1 cellular context compared by ENCODE assay signal in the genomic region with DNA sequence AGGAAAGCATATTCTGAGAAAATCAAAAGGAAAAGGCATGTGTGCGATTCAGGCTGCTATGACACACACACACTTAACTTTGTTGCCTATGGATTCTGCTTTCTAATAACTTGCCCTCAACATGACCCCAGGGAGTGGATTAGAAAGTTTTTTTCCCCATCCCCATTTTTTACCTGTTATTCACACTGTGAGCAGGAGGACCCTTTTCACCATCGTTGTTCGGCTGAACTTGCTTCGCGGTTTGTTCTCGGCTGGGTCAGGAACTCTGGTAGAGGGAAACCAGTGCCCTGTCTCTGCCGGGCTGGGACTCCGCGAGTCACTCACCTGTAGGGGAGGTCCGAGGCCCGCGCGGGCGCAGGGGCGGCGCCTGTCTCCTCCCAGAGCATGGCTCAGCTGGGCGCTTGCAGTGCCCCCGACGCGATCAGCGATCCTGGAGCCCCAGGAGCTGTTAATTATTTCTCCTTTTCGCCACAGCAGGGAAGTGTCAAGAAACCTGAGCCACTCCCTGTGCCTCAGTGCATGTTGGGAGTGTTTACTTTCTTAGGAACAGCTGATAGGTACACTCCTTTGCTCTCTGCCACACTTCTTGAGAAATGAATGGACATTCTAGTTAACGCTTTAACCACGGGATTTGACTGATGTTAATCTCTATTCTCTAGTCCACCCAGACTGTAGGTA.
TF ChIP-seq lines count a peak whose summit lies in the region.

A gene with protein sequence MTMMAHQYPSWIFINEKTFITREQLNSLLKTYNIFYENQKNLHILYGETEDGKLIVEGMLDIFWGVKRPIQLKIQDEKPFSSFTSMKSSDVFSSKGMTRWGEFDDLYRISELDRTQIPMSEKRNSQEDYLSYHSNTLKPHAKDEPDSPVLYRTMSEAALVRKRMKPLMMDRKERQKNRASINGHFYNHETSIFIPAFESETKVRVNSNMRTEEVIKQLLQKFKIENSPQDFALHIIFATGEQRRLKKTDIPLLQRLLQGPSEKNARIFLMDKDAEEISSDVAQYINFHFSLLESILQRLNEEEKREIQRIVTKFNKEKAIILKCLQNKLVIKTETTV (minus strand): TSS at position 322 of the 678 bp plus-strand sequence. CDS start 8,641 bp downstream, outside the sequence.

TF ChIP-seq in GM12878, 131 proteins besides CTCF, POLR2A, EP300 and RAD21 (continued from another document):
- TF ChIP-seq, protein P1, sequence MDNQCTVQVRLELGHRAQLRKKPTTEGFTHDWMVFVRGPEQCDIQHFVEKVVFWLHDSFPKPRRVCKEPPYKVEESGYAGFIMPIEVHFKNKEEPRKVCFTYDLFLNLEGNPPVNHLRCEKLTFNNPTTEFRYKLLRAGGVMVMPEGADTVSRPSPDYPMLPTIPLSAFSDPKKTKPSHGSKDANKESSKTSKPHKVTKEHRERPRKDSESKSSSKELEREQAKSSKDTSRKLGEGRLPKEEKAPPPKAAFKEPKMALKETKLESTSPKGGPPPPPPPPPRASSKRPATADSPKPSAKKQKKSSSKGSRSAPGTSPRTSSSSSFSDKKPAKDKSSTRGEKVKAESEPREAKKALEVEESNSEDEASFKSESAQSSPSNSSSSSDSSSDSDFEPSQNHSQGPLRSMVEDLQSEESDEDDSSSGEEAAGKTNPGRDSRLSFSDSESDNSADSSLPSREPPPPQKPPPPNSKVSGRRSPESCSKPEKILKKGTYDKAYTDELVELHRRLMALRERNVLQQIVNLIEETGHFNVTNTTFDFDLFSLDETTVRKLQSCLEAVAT (IDR thresholded peaks at IDR 0.05), result peak; percentile 28; the same call in 1 of the 2 replicates
- TF ChIP-seq DPF2 (IDR thresholded peaks at IDR 0.05) (0 out of 2 replicates have a peak, but pooled peaks have one; percentile 23), NRF1 (conservative IDR thresholded peaks at IDR 0.05; ENCODE audit: low read depth, low read length) (no peak), JUND (IDR thresholded peaks at IDR 0.05; ENCODE audit: low read depth, low read length) (no peak), CBFB (IDR thresholded peaks at IDR 0.05; ENCODE audit: low read depth) (no peak), NBN (IDR thresholded peaks at IDR 0.05) (peak; percentile 49; the same call in 1 of the 2 replicates), SMAD1 (IDR thresholded peaks at IDR 0.05; ENCODE audit: low read depth, partially characterized antibody) (peak; percentile 28), SMAD5 (IDR thresholded peaks at IDR 0.05; ENCODE audit: low read depth) (no peak), BHLHE40 (IDR thresholded peaks at IDR 0.05; ENCODE audit: borderline replicate concordance in 1 of 2, low read depth in 2 of 2, low read length in 1 of 2) (peak in 1 of 2 experiments; percentile 26; a peak in 1 of 4 replicates), SMARCA5 (IDR thresholded peaks at IDR 0.05) (peak; percentile 53; the same call in 1 of the 2 replicates), NR2F1 (conservative IDR thresholded peaks at IDR 0.05) (0 out of 2 replicates have a peak, but pooled peaks have one; percentile 37), FOS (IDR thresholded peaks at IDR 0.05; ENCODE audit: borderline replicate concordance, extremely low read depth, insufficient read length) (no peak), MTA2 (IDR thresholded peaks at IDR 0.05; ENCODE audit: low read depth) (peak; percentile 58; the same call in 1 of the 2 replicates)
- TF ChIP-seq, protein P2, sequence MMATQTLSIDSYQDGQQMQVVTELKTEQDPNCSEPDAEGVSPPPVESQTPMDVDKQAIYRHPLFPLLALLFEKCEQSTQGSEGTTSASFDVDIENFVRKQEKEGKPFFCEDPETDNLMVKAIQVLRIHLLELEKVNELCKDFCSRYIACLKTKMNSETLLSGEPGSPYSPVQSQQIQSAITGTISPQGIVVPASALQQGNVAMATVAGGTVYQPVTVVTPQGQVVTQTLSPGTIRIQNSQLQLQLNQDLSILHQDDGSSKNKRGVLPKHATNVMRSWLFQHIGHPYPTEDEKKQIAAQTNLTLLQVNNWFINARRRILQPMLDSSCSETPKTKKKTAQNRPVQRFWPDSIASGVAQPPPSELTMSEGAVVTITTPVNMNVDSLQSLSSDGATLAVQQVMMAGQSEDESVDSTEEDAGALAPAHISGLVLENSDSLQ (IDR thresholded peaks at IDR 0.05), result peak; percentile 70
- TF ChIP-seq, protein P3, sequence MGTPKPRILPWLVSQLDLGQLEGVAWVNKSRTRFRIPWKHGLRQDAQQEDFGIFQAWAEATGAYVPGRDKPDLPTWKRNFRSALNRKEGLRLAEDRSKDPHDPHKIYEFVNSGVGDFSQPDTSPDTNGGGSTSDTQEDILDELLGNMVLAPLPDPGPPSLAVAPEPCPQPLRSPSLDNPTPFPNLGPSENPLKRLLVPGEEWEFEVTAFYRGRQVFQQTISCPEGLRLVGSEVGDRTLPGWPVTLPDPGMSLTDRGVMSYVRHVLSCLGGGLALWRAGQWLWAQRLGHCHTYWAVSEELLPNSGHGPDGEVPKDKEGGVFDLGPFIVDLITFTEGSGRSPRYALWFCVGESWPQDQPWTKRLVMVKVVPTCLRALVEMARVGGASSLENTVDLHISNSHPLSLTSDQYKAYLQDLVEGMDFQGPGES (IDR thresholded peaks at IDR 0.05), result no peak
- TF ChIP-seq, protein P4, sequence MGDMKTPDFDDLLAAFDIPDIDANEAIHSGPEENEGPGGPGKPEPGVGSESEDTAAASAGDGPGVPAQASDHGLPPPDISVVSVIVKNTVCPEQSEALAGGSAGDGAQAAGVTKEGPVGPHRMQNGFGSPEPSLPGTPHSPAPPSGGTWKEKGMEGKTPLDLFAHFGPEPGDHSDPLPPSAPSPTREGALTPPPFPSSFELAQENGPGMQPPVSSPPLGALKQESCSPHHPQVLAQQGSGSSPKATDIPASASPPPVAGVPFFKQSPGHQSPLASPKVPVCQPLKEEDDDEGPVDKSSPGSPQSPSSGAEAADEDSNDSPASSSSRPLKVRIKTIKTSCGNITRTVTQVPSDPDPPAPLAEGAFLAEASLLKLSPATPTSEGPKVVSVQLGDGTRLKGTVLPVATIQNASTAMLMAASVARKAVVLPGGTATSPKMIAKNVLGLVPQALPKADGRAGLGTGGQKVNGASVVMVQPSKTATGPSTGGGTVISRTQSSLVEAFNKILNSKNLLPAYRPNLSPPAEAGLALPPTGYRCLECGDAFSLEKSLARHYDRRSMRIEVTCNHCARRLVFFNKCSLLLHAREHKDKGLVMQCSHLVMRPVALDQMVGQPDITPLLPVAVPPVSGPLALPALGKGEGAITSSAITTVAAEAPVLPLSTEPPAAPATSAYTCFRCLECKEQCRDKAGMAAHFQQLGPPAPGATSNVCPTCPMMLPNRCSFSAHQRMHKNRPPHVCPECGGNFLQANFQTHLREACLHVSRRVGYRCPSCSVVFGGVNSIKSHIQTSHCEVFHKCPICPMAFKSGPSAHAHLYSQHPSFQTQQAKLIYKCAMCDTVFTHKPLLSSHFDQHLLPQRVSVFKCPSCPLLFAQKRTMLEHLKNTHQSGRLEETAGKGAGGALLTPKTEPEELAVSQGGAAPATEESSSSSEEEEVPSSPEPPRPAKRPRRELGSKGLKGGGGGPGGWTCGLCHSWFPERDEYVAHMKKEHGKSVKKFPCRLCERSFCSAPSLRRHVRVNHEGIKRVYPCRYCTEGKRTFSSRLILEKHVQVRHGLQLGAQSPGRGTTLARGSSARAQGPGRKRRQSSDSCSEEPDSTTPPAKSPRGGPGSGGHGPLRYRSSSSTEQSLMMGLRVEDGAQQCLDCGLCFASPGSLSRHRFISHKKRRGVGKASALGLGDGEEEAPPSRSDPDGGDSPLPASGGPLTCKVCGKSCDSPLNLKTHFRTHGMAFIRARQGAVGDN (IDR thresholded peaks at IDR 0.05), result peak; percentile 81
- TF ChIP-seq, protein P5, sequence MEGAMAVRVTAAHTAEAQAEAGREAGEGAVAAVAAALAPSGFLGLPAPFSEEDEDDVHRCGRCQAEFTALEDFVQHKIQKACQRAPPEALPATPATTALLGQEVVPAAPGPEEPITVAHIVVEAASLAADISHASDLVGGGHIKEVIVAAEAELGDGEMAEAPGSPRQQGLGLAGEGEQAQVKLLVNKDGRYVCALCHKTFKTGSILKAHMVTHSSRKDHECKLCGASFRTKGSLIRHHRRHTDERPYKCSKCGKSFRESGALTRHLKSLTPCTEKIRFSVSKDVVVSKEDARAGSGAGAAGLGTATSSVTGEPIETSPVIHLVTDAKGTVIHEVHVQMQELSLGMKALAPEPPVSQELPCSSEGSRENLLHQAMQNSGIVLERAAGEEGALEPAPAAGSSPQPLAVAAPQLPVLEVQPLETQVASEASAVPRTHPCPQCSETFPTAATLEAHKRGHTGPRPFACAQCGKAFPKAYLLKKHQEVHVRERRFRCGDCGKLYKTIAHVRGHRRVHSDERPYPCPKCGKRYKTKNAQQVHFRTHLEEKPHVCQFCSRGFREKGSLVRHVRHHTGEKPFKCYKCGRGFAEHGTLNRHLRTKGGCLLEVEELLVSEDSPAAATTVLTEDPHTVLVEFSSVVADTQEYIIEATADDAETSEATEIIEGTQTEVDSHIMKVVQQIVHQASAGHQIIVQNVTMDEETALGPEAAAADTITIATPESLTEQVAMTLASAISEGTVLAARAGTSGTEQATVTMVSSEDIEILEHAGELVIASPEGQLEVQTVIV (IDR thresholded peaks at IDR 0.05; ENCODE audit: borderline replicate concordance, partially characterized antibody), result no peak
TF ChIP-seq in GM12878: peak in this region for 12.
